Comparison of ENCODE assay signal across 1 cellular context in genomic region chr6:156031516-156031915, GRCh38.
TF ChIP-seq lines count a peak whose summit lies in the region.

No MANE protein-coding gene starts in this region.

TF ChIP-seq in SK-N-SH treated with all-trans-retinoic acid at 6 μM for 48 hours, 23 proteins besides CTCF, POLR2A, EP300 and RAD21 (continued from another document):
- no peak for TF ChIP-seq CREB5 (CRISPR knock-in tag; IDR thresholded peaks at IDR 0.05; ENCODE audit: low read depth)
- no peak for TF ChIP-seq ZC3H10 (CRISPR knock-in tag; IDR thresholded peaks at IDR 0.05)
- TF ChIP-seq ZNF8 (CRISPR knock-in tag; IDR thresholded peaks at IDR 0.05), result no peak
TF ChIP-seq in SK-N-SH treated with all-trans-retinoic acid at 6 μM for 48 hours: peak in this region for 0.
